Comparison of ENCODE assay signal across 8 cellular contexts in genomic region chr2:31980674-31981356, GRCh38. TPM values are rescaled to one million over a fixed set of nuclear protein-coding genes. Genes with fewer than 3 reads are reported as not detected.
A peak's percentile ranks its signal among the peaks of the same experiment; 100 is the strongest.
DNase-seq lines count a peak whose midpoint lies in the region; ATAC-seq and TF ChIP-seq lines count a peak whose summit lies in the region.

No MANE protein-coding gene starts in this region.

- no peaks in the 10 kb centered on the region for H3K27me3 ChIP-seq in CD4-positive, CD25-positive, alpha-beta regulatory T cell (ENCODE audit: control insufficient read depth, insufficient read depth, low read length)

- ATAC-seq in CD4-positive, CD25-positive, alpha-beta regulatory T cell (ENCODE audit: low read depth in 2 of 2): peak; percentile 83 to 92
- ATAC-seq in GM18907 (IDR thresholded peaks at IDR 0.05; ENCODE audit: unreplicated experiment): peak; percentile 99
- peak; percentile 99 for ATAC-seq in HG03025 (IDR thresholded peaks at IDR 0.05; ENCODE audit: low FRiP score, unreplicated experiment)

- H3K27ac Mint-ChIP-seq in CD4-positive, CD25-positive, alpha-beta regulatory T cell: peak overlapping the region; percentile 3 to 96 (median 29)
- no peak overlapping the region for H3K27ac Mint-ChIP-seq in type B pancreatic cell

- peaks cover 0 to 2% (median 0%) of the 10 kb centered on the region in 7 donors for H3K9me3 Mint-ChIP-seq in CD4-positive, CD25-positive, alpha-beta regulatory T cell
- peaks cover 6% of the 10 kb centered on the region for H3K9me3 Mint-ChIP-seq in type B pancreatic cell

- no peak overlapping the region for H3K27ac ChIP-seq in CD4-positive, CD25-positive, alpha-beta regulatory T cell (ENCODE audit: insufficient read depth, low read length, poor library complexity, severe bottlenecking)

- no peaks in the 10 kb centered on the region for H3K27me3 Mint-ChIP-seq in CD4-positive, CD25-positive, alpha-beta regulatory T cell
- H3K27me3 Mint-ChIP-seq in type B pancreatic cell: no peaks in the 10 kb centered on the region

- H3K36me3 ChIP-seq in CD4-positive, CD25-positive, alpha-beta regulatory T cell (ENCODE audit: control insufficient read depth, insufficient read depth, low read length): no peaks in the 10 kb centered on the region

- peak overlapping the region; percentile 32 for H3K4me3 ChIP-seq in CD4-positive, CD25-positive, alpha-beta regulatory T cell (ENCODE audit: low read depth, low read length)
- H3K4me3 ChIP-seq in fibroblast of villous mesenchyme (ENCODE audit: low read depth, low read length): no peak overlapping the region

- peak; percentile 17 for TF ChIP-seq CTCF in fibroblast of villous mesenchyme (IDR thresholded peaks at IDR 0.05; ENCODE audit: insufficient read depth, low read depth, low read length)
- TF ChIP-seq CTCF in type B pancreatic cell (conservative IDR thresholded peaks at IDR 0.05): peak; percentile 21

- peak overlapping the region in 1 of 4 donors; percentile 6 for H3K4me3 Mint-ChIP-seq in CD4-positive, CD25-positive, alpha-beta regulatory T cell
- no peak overlapping the region for H3K4me3 Mint-ChIP-seq in type B pancreatic cell

- H3K4me1 ChIP-seq in CD4-positive, CD25-positive, alpha-beta regulatory T cell (ENCODE audit: control insufficient read depth, insufficient read depth, low read length, poor library complexity, severe bottlenecking): peaks cover 10% of the 10 kb centered on the region

- peaks cover 16% of the 10 kb centered on the region for H3K36me3 Mint-ChIP-seq in CD4-positive, CD25-positive, alpha-beta regulatory T cell
- H3K36me3 Mint-ChIP-seq in type B pancreatic cell: peaks cover 8% of the 10 kb centered on the region

- no peaks in the 10 kb centered on the region for H3K9me3 ChIP-seq in CD4-positive, CD25-positive, alpha-beta regulatory T cell (ENCODE audit: control insufficient read depth in 2 of 2, low read length in 2 of 2)

- DNase-seq in CD4-positive, CD25-positive, alpha-beta regulatory T cell: peak in 2 of 3 donors; percentile 10 to 30
- DNase-seq in RKO (ENCODE audit: low spot score) (peak; percentile 34), fibroblast of villous mesenchyme (ENCODE audit: low read depth) (peak; percentile 52), type B pancreatic cell (ENCODE audit: extremely low spot score, unreplicated experiment) (no peak), RPMI8226 (no peak)
- DNase-seq in activated effector memory CD4-positive, alpha-beta T cell treated with anti-CD3 and anti-CD28 coated beads, Interleukin-2, amount 50 U/mL, for 16 hours: no peak

- peaks cover 33 to 51% (median 34%) of the 10 kb centered on the region in 4 donors for H3K4me1 Mint-ChIP-seq in CD4-positive, CD25-positive, alpha-beta regulatory T cell
- peaks cover 26% of the 10 kb centered on the region for H3K4me1 Mint-ChIP-seq in type B pancreatic cell (ENCODE audit: unreplicated experiment)

RNA-seq across cellular contexts. Expression of gene MEMO1, which starts 30.0 kb away (rescaled TPM):
- 54.2 TPM for total RNA-seq in CD4-positive, CD25-positive, alpha-beta regulatory T cell
- polyA plus RNA-seq in CD4-positive, CD25-positive, alpha-beta regulatory T cell: 10 to 100 TPM; 26.2 to 44.8 (median 37.9) TPM
- total RNA-seq in fibroblast of villous mesenchyme (34.8 and 47.1 TPM in 2 replicates), type B pancreatic cell (ENCODE audit: low replicate concordance) (45.0 and 48.5 TPM in 2 replicates)

RNA-seq across cellular contexts. Expression of gene DPY30, which starts 58.8 kb away (rescaled TPM):
- 39.4 TPM for total RNA-seq in CD4-positive, CD25-positive, alpha-beta regulatory T cell
- 100 to 1,000 TPM; 202 to 240 (median 210) TPM for polyA plus RNA-seq in CD4-positive, CD25-positive, alpha-beta regulatory T cell
- total RNA-seq in fibroblast of villous mesenchyme (43.8 and 63.9 TPM in 2 replicates), type B pancreatic cell (ENCODE audit: low replicate concordance) (84.4 and 84.5 TPM in 2 replicates)

Comparison
In these comparisons a context has a peak if more than half of its experiments do, and no peak if none do; other contexts are left out.
1. DNase-seq: peak in CD4-positive, CD25-positive, alpha-beta regulatory T cell (2 of 3), RKO (single experiment) and fibroblast of villous mesenchyme (single experiment); none in type B pancreatic cell (single experiment), RPMI8226 (single experiment) and activated effector memory CD4-positive, alpha-beta T cell treated with anti-CD3 and anti-CD28 coated beads, Interleukin-2, amount 50 U/mL, for 16 hours (single experiment).
2. Peak in every context shown above with its lines, with median percentiles within 50 percentile points of each other: ATAC-seq.